Comparison of ENCODE assay signal across 1 cellular context in the genomic region with DNA sequence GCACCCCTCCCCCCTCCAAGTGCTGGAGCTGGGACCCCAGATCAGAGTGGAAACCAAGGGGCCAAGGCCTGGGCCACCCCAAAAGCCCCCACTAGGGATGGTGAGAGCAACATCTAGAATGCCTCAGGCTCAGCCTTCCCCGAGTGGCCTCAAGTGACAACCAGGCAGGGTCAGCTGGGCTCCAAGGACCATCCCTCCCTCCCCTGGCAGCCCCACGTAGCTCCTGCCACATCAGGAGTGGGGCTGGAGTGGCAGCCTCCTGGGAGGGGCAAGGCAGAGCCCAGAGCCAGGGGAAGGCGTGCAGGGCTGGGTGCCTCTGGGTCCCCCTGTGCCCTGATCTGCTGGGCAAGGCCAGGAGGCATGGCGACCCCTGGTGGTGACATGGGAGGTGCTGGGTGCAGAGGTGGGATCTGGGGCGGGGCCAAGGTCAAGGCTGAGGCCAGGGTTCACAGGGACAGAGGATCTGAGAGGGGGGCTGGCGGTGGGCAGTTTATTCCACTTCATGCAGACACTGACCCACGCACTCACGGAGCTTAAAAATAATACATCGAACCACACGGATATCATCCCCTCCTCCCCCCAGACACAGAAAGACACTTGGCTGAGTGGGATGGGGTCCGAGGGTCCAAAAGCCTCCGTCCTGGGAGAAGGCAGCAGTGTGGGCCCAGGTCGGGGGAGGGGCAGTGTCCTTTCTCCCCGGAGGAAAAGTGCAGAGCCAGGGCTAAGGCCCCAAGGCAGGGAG.
TF ChIP-seq lines count a peak whose summit lies in the region.

No MANE protein-coding gene starts in this region.

TF ChIP-seq in endothelial cell of umbilical vein, 7 proteins besides CTCF, POLR2A, EP300 and RAD21:
- no peak for TF ChIP-seq POLR2AphosphoS5 (IDR thresholded peaks at IDR 0.05; ENCODE audit: insufficient read depth, low read depth, low read length)
- no peak for TF ChIP-seq EZH2 (IDR thresholded peaks at IDR 0.05; ENCODE audit: borderline replicate concordance, low read depth, low read length, severe bottlenecking)
- TF ChIP-seq, protein P1, sequence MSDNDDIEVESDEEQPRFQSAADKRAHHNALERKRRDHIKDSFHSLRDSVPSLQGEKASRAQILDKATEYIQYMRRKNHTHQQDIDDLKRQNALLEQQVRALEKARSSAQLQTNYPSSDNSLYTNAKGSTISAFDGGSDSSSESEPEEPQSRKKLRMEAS (IDR thresholded peaks at IDR 0.05; ENCODE audit: insufficient read depth, insufficient read length) = no peak
- no peak for TF ChIP-seq MYC (IDR thresholded peaks at IDR 0.05; ENCODE audit: low read depth, low read length)
- no peak for TF ChIP-seq FOS (IDR thresholded peaks at IDR 0.05; ENCODE audit: borderline replicate concordance, insufficient read depth, low read length)
- no peak for TF ChIP-seq GATA2 (IDR thresholded peaks at IDR 0.05; ENCODE audit: insufficient read depth, insufficient read length, low read depth, low read length)
- TF ChIP-seq JUN (IDR thresholded peaks at IDR 0.05; ENCODE audit: borderline replicate concordance, insufficient read depth, insufficient read length, low read depth) = no peak
